In genomic region chr10:79101560-79101971, GRCh38 we compare ENCODE assay signal across 12 cellular contexts. TPM values are rescaled to one million over a fixed set of nuclear protein-coding genes. Genes with fewer than 3 reads are reported as not detected.
DNase-seq lines count a peak whose midpoint lies in the region; ATAC-seq and TF ChIP-seq lines count a peak whose summit lies in the region.
"Had no signal": no experiment of that assay in that cellular context is flagged by ENCODE, and none has a peak within 500 bp of the region (broad histone marks: within the 10 kb centered on the region; RNA-seq: fewer than 3 reads in every experiment).

No MANE protein-coding gene starts in this region.

- H3K27ac Mint-ChIP-seq in CD8-positive, alpha-beta T cell: no peak overlapping the region

- no peak for TF ChIP-seq CTCF in stomach (IDR thresholded peaks at IDR 0.05)
- no peak for TF ChIP-seq CTCF in CD8-positive, alpha-beta T cell (IDR thresholded peaks at IDR 0.05)

- H3K4me3 ChIP-seq in SJCRH30 (no peak overlapping the region; the same call in 1 of the 2 replicates), stomach (no peak overlapping the region)
- no peak overlapping the region for H3K4me3 ChIP-seq in CD8-positive, alpha-beta T cell (ENCODE audit: low read depth, low read length)

- H3K36me3 ChIP-seq in SJCRH30 (no peaks in the 10 kb centered on the region), stomach (peaks cover 0 to 8% (median 0%) of the 10 kb centered on the region in 4 donors)
- no peaks in the 10 kb centered on the region for H3K36me3 ChIP-seq in CD8-positive, alpha-beta T cell (ENCODE audit: insufficient read depth, low read length)

- WGBS in stomach, 5 donors: 25 to 45% (median 34%) methylated on average over 10 to 11 of the region's 11 CpGs

- TF ChIP-seq POLR2A in stomach (IDR thresholded peaks at IDR 0.05): no peak

- H3K9me3 ChIP-seq in SJCRH30 (replicated peaks) (no peaks in the 10 kb centered on the region), stomach (no peaks in the 10 kb centered on the region)
- no peaks in the 10 kb centered on the region for H3K9me3 ChIP-seq in CD8-positive, alpha-beta T cell (ENCODE audit: low read length)

- CTCF ChIA-PET in CD8-positive, alpha-beta T cell (lab: Charles Lee): interaction anchor here (0.7 kb wide), 1 partner anchor 1055 kb away, joined by 4 read pairs; no protein-coding TSS in a partner anchor

- no peaks in the 10 kb centered on the region for H3K27me3 Mint-ChIP-seq in CD8-positive, alpha-beta T cell (ENCODE audit: low read depth)

- H3K27ac ChIP-seq in SJCRH30 (peak overlapping the region; percentile 92), stomach (peak overlapping the region; percentile 56 to 83 (median 78))
- no peak overlapping the region for H3K27ac ChIP-seq in CD8-positive, alpha-beta T cell (ENCODE audit: low read depth, low read length)
- H3K27ac ChIP-seq: epithelial cell of prostate had no signal

- peak; percentile 29 for ATAC-seq in left colon
- no peak for ATAC-seq in CD8-positive, alpha-beta T cell
- ATAC-seq in GM18868 (IDR thresholded peaks at IDR 0.05; ENCODE audit: unreplicated experiment): no peak
- no peak for ATAC-seq in HG02970 (IDR thresholded peaks at IDR 0.05; ENCODE audit: low FRiP score, unreplicated experiment)

- H3K9me3 Mint-ChIP-seq in CD8-positive, alpha-beta T cell: no peaks in the 10 kb centered on the region

- H3K4me3 Mint-ChIP-seq in CD8-positive, alpha-beta T cell: no peak overlapping the region

- no peak for TF ChIP-seq EP300 in stomach (IDR thresholded peaks at IDR 0.05)

- POLR2A ChIA-PET in CD8-positive, alpha-beta T cell (lab: Charles Lee): no interaction called here

- no peaks in the 10 kb centered on the region for H3K36me3 Mint-ChIP-seq in CD8-positive, alpha-beta T cell

- DNase-seq in LHCN-M2 (ENCODE audit: low read depth): peak; percentile 72
- DNase-seq in SJCRH30: peak; percentile 71 to 85
- DNase-seq in left colon: no peak
- no peak for DNase-seq in stomach
- no peak for DNase-seq in nucleus accumbens (lab: John Stamatoyannopoulos, UW)
- no peak for DNase-seq in CD8-positive, alpha-beta T cell
- DNase-seq: activated effector memory CD4-positive, alpha-beta T cell treated with anti-CD3 and anti-CD28 coated beads, Interleukin-2, amount 50 U/mL, for 16 hours; GF-D8; NCI-H1930 had no signal

- peaks cover 65% of the 10 kb centered on the region for H3K4me1 Mint-ChIP-seq in CD8-positive, alpha-beta T cell (ENCODE audit: low read depth)

- H3K4me1 ChIP-seq in SJCRH30 (peaks cover 39% of the 10 kb centered on the region), stomach (peaks cover 97 to 100% (median 99%) of the 10 kb centered on the region in 4 donors)
- H3K4me1 ChIP-seq in CD8-positive, alpha-beta T cell (ENCODE audit: insufficient read depth, low read length): peaks cover 25% of the 10 kb centered on the region

- H3K27me3 ChIP-seq in SJCRH30 (no peaks in the 10 kb centered on the region), stomach (no peaks in the 10 kb centered on the region)
- H3K27me3 ChIP-seq in CD8-positive, alpha-beta T cell (ENCODE audit: insufficient read depth, low read length): no peaks in the 10 kb centered on the region

- intact Hi-C loops in left colon (cut with DNase I, micrococcal nuclease) (no loop called here), stomach (cut with DNase I; ENCODE audit: low total_unique reads) (no loop called here)
- intact Hi-C loops in CD8-positive, alpha-beta T cell (cut with DNase I, micrococcal nuclease): no loop called here

RNA-seq across cellular contexts. Expression of gene ZMIZ1, which starts 32.8 kb away (rescaled TPM):
- total RNA-seq in LHCN-M2 (2014; rRNA removed) (10.6 and 12.5 TPM in 2 replicates), left colon (10 to 100 TPM; 50.7 to 63.9 TPM), stomach (100 to 1,000 TPM in 1 of 5 donors, 10 to 100 TPM in 4; 25.9 to 103 (median 67.7) TPM)
- 15.8 TPM for polyA plus RNA-seq in LHCN-M2 (2012)
- total RNA-seq in SJCRH30 (2014; rRNA removed; shearing (Covaris generic)): 11.5 and 13.6 TPM in 2 replicates
- polyA plus RNA-seq in stomach: 10 to 100 TPM; 17.7 to 20.2 (median 18.2) TPM
- 10 to 100 TPM; 10.1 to 10.8 TPM for total RNA-seq in CD8-positive, alpha-beta T cell

Comparison
In these comparisons a context has a peak if more than half of its experiments do, and no peak if none do; other contexts are left out.
1. DNase-seq: peak in LHCN-M2 (single experiment) and SJCRH30 (2 of 2); none in left colon (0 of 2), stomach (single experiment), nucleus accumbens (0 of 56) and CD8-positive, alpha-beta T cell (0 of 7).